In genomic region chr20:364905-365794, GRCh38 we compare ENCODE assay signal across 1 cellular context.
TF ChIP-seq lines count a peak whose summit lies in the region.

No MANE protein-coding gene starts in this region.

TF ChIP-seq in endothelial cell of umbilical vein, 7 proteins besides CTCF, POLR2A, EP300 and RAD21:
- TF ChIP-seq POLR2AphosphoS5 (IDR thresholded peaks at IDR 0.05; ENCODE audit: insufficient read depth, low read depth, low read length), result no peak
- TF ChIP-seq EZH2 (IDR thresholded peaks at IDR 0.05; ENCODE audit: borderline replicate concordance, low read depth, low read length, severe bottlenecking), result no peak
- TF ChIP-seq FOS (IDR thresholded peaks at IDR 0.05; ENCODE audit: borderline replicate concordance, insufficient read depth, low read length), result no peak
- TF ChIP-seq MYC (IDR thresholded peaks at IDR 0.05; ENCODE audit: low read depth, low read length), result no peak
- no peak for TF ChIP-seq JUN (IDR thresholded peaks at IDR 0.05; ENCODE audit: borderline replicate concordance, insufficient read depth, insufficient read length, low read depth)
- TF ChIP-seq MAX (IDR thresholded peaks at IDR 0.05; ENCODE audit: insufficient read depth, insufficient read length), result no peak
- no peak for TF ChIP-seq GATA2 (IDR thresholded peaks at IDR 0.05; ENCODE audit: insufficient read depth, insufficient read length, low read depth, low read length)
TF ChIP-seq in endothelial cell of umbilical vein: peak in this region for 0.
